Comparison of ENCODE assay signal across 8 cellular contexts in genomic region chr19:30450101-30450500, GRCh38.
DNase-seq lines count a peak whose midpoint lies in the region; ATAC-seq and TF ChIP-seq lines count a peak whose summit lies in the region.

No MANE protein-coding gene starts in this region.

- 0 to 3% (median 2%) methylated on average over 7 of the region's 7 CpGs for WGBS in adrenal gland, 4 donors

- H3K4me1 ChIP-seq in adrenal gland (replicated peaks in 1 of 2) = peaks cover 6 to 12% of the 10 kb centered on the region in 2 donors

- DNase-seq in G401 (ENCODE audit: low spot score) = peak; percentile 57
- DNase-seq in adrenal gland = peak; percentile 48 to 79 (median 66)
- peak; percentile 25 for DNase-seq in iPS DF 19.7 (ENCODE audit: low read depth, low spot score)
- DNase-seq in skeletal muscle cell (ENCODE audit: low read depth) = no peak
- no peak for DNase-seq in activated CD4-positive, CD25-positive, alpha-beta regulatory T cell (lab: John Stamatoyannopoulos, UW)
- no peak for DNase-seq in Calu3
- no peak for DNase-seq in stimulated activated effector memory CD8-positive, alpha-beta T cell treated with anti-CD3 and anti-CD28 coated beads, Interleukin-12 subunit alpha, Interleukin-12 subunit beta, amount 100 ng/mL, for 72 hours (ENCODE audit: low spot score in 2 of 2)

- H3K9me3 ChIP-seq in adrenal gland (replicated peaks in 1 of 3) = no peaks in the 10 kb centered on the region

- TF ChIP-seq CTCF in adrenal gland (IDR thresholded peaks at IDR 0.05) = no peak
- TF ChIP-seq CTCF in Calu3 (IDR thresholded peaks at IDR 0.05; ENCODE audit: unreplicated experiment) = no peak

- BruUV-seq in Calu3 (replicated peaks; lab: Mats Ljungman, UMichigan) = no TSS peak

- H3K36me3 ChIP-seq in adrenal gland (replicated peaks in 1 of 2) = no peaks in the 10 kb centered on the region

- peak in 1 of 2 donors; percentile 14 for TF ChIP-seq POLR2A in adrenal gland (IDR thresholded peaks at IDR 0.05)

- in situ Hi-C loops in G401 (cut with HindIII; ENCODE audit: low sequenced_read_pairs) = no loop called here

- ATAC-seq in stimulated activated effector memory CD8-positive, alpha-beta T cell treated with anti-CD3 and anti-CD28 coated beads, Interleukin-12 subunit alpha, Interleukin-12 subunit beta, amount 100 ng/mL, for 72 hours = no peak
- no peak for ATAC-seq in HG02885 (IDR thresholded peaks at IDR 0.05; ENCODE audit: poor library complexity, unreplicated experiment)

- no peak overlapping the region for H3K27ac Mint-ChIP-seq in Calu3 (ENCODE audit: unreplicated experiment)
- no peak overlapping the region for H3K27ac Mint-ChIP-seq in stimulated activated effector memory CD8-positive, alpha-beta T cell treated with anti-CD3 and anti-CD28 coated beads, Interleukin-12 subunit alpha, Interleukin-12 subunit beta, amount 100 ng/mL, for 72 hours

- H3K4me1 Mint-ChIP-seq in Calu3 (ENCODE audit: low read depth, unreplicated experiment) = no peaks in the 10 kb centered on the region
- H3K4me1 Mint-ChIP-seq in stimulated activated effector memory CD8-positive, alpha-beta T cell treated with anti-CD3 and anti-CD28 coated beads, Interleukin-12 subunit alpha, Interleukin-12 subunit beta, amount 100 ng/mL, for 72 hours = no peaks in the 10 kb centered on the region

- no peaks in the 10 kb centered on the region for H3K27me3 ChIP-seq in adrenal gland

- H3K4me3 ChIP-seq in adrenal gland (peak overlapping the region in 2 of 4 donors; percentile 13 to 61), skeletal muscle cell (ENCODE audit: low read depth, low read length) (peak overlapping the region; percentile 24)

- H3K27me3 Mint-ChIP-seq in Calu3 (ENCODE audit: unreplicated experiment) = no peaks in the 10 kb centered on the region

- H3K36me3 Mint-ChIP-seq in Calu3 (ENCODE audit: insufficient read depth, unreplicated experiment) = no peaks in the 10 kb centered on the region
- no peaks in the 10 kb centered on the region for H3K36me3 Mint-ChIP-seq in stimulated activated effector memory CD8-positive, alpha-beta T cell treated with anti-CD3 and anti-CD28 coated beads, Interleukin-12 subunit alpha, Interleukin-12 subunit beta, amount 100 ng/mL, for 72 hours

- intact Hi-C loops in adrenal gland (cut with DNase I) (no loop called here), Calu3 (cut with micrococcal nuclease; ENCODE audit: unreplicated experiment) (no loop called here)

- H3K27ac ChIP-seq in adrenal gland = peak overlapping the region in 2 of 5 donors; percentile 67 to 72

- H3K9me3 Mint-ChIP-seq in Calu3 (ENCODE audit: low read depth, unreplicated experiment) = peaks cover 7% of the 10 kb centered on the region
- H3K9me3 Mint-ChIP-seq in stimulated activated effector memory CD8-positive, alpha-beta T cell treated with anti-CD3 and anti-CD28 coated beads, Interleukin-12 subunit alpha, Interleukin-12 subunit beta, amount 100 ng/mL, for 72 hours = no peaks in the 10 kb centered on the region

- CTCF ChIA-PET in Calu3 (lab: Charles Lee) = no interaction called here

- no peak overlapping the region for H3K4me3 Mint-ChIP-seq in Calu3 (ENCODE audit: low read depth, unreplicated experiment)
- H3K4me3 Mint-ChIP-seq in stimulated activated effector memory CD8-positive, alpha-beta T cell treated with anti-CD3 and anti-CD28 coated beads, Interleukin-12 subunit alpha, Interleukin-12 subunit beta, amount 100 ng/mL, for 72 hours = no peak overlapping the region

Comparison
In these comparisons a context has a peak if more than half of its experiments do, and no peak if none do; other contexts are left out.
1. DNase-seq: peak in G401 (single experiment), adrenal gland (7 of 7) and iPS DF 19.7 (single experiment); none in skeletal muscle cell (single experiment), activated CD4-positive, CD25-positive, alpha-beta regulatory T cell (0 of 4), Calu3 (single experiment) and stimulated activated effector memory CD8-positive, alpha-beta T cell treated with anti-CD3 and anti-CD28 coated beads, Interleukin-12 subunit alpha, Interleukin-12 subunit beta, amount 100 ng/mL, for 72 hours (0 of 2).